Comparison of ENCODE assay signal across 1 cellular context in the genomic region with DNA sequence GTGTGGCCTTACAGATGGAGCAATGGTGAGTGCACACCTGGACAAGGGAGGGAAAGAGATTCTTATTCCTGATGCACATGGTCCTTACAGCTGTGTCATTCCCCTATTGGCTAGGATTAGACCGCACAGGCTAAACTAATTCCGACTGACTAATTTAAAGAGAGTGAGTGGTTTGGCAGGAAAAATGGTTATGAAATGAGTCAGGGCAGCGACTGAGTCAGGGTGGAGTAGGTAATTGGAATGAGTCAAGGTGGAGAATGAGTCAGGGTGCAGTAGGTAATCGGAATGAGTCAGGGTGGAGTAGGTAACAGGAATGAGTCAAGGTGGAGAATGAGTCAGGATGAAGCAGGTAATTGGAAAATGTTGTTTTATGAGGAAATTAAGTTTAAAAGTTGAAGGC.
TF ChIP-seq lines count a peak whose summit lies in the region.

No MANE protein-coding gene starts in this region.

TF ChIP-seq in HCT116, 20 proteins besides CTCF, POLR2A, EP300 and RAD21 (continued from another document):
- TF ChIP-seq, protein P1, sequence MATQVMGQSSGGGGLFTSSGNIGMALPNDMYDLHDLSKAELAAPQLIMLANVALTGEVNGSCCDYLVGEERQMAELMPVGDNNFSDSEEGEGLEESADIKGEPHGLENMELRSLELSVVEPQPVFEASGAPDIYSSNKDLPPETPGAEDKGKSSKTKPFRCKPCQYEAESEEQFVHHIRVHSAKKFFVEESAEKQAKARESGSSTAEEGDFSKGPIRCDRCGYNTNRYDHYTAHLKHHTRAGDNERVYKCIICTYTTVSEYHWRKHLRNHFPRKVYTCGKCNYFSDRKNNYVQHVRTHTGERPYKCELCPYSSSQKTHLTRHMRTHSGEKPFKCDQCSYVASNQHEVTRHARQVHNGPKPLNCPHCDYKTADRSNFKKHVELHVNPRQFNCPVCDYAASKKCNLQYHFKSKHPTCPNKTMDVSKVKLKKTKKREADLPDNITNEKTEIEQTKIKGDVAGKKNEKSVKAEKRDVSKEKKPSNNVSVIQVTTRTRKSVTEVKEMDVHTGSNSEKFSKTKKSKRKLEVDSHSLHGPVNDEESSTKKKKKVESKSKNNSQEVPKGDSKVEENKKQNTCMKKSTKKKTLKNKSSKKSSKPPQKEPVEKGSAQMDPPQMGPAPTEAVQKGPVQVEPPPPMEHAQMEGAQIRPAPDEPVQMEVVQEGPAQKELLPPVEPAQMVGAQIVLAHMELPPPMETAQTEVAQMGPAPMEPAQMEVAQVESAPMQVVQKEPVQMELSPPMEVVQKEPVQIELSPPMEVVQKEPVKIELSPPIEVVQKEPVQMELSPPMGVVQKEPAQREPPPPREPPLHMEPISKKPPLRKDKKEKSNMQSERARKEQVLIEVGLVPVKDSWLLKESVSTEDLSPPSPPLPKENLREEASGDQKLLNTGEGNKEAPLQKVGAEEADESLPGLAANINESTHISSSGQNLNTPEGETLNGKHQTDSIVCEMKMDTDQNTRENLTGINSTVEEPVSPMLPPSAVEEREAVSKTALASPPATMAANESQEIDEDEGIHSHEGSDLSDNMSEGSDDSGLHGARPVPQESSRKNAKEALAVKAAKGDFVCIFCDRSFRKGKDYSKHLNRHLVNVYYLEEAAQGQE (IDR thresholded peaks at IDR 0.05; ENCODE audit: low read depth): no peak
- TF ChIP-seq SIN3A (IDR thresholded peaks at IDR 0.05; ENCODE audit: low read depth) (no peak; the same call in 1 of the 2 replicates), CEBPB (IDR thresholded peaks at IDR 0.05; ENCODE audit: low read depth) (peak; percentile 88), ELF1 (IDR thresholded peaks at IDR 0.05; ENCODE audit: borderline replicate concordance, low read depth) (no peak), ZNF274 (IDR thresholded peaks at IDR 0.05; ENCODE audit: low read depth, low read length) (no peak), CBX3 (IDR thresholded peaks at IDR 0.05; ENCODE audit: low read depth) (peak; percentile 92; the same call in 1 of the 2 replicates), SP1 (IDR thresholded peaks at IDR 0.05; ENCODE audit: low read depth) (peak; percentile 99), FOSL1 (IDR thresholded peaks at IDR 0.05; ENCODE audit: low read depth) (peak; percentile 100), ZFX (IDR thresholded peaks at IDR 0.05) (no peak), EGR1 (IDR thresholded peaks at IDR 0.05; ENCODE audit: low read depth) (no peak)
- TF ChIP-seq, protein P2, sequence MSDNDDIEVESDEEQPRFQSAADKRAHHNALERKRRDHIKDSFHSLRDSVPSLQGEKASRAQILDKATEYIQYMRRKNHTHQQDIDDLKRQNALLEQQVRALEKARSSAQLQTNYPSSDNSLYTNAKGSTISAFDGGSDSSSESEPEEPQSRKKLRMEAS (IDR thresholded peaks at IDR 0.05): peak; percentile 97
